ENCODE assay signal across 20 cellular contexts in the genomic region with DNA sequence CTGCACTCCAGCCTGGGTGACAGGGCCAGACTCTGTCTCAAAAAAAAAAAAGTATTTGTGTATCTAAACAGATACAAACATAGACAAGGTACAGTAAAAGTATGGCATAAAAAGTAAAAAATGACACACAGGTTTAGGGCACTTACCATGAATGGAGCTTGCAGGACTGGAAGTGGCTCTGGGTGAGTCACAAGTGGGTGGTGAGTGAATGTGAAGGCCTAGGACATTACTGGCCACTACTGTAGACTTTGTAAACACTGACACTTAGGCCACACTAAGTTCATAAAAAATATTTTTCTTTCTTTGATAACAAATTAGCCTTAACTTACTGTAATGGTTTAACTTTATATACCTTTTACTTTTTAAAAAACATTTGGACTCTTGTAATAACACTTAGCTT. TPM values are rescaled to one million over a fixed set of nuclear protein-coding genes. Genes with fewer than 3 reads are reported as not detected.
A peak's percentile ranks its signal among the peaks of the same experiment; 100 is the strongest.
DNase-seq lines count a peak whose midpoint lies in the region; ATAC-seq and TF ChIP-seq lines count a peak whose summit lies in the region.
"Had no signal": no experiment of that assay in that cellular context is flagged by ENCODE, and none has a peak within 500 bp of the region (broad histone marks: within the 10 kb centered on the region; RNA-seq: fewer than 3 reads in every experiment).

No MANE protein-coding gene starts in this region.

- CTCF ChIA-PET in IMR-90 (lab: Yijun Ruan, JAX): interaction anchor here (0.6 to 0.7 kb wide), 2 partner anchors 771 to 942 kb away, joined by 3 to 4 read pairs; no protein-coding TSS in a partner anchor

- TF ChIP-seq RAD21 in IMR-90 (IDR thresholded peaks at IDR 0.05; ENCODE audit: low read length): no peak

- H3K18ac ChIP-seq in IMR-90 (ENCODE audit: low read depth, low read length): no peak overlapping the region

- no peak overlapping the region for H3K4me3 ChIP-seq in IMR-90 (ENCODE audit: insufficient read depth, low read depth, low read length)
- no peak overlapping the region for H3K4me3 ChIP-seq in cardiac fibroblast (replicated peaks in 1 of 2; ENCODE audit: low read depth in 2 of 2, low read length in 2 of 2)
- no peak overlapping the region for H3K4me3 ChIP-seq in upper lobe of right lung
- H3K4me3 ChIP-seq: BLaER1 treated with 17β-estradiol and CSF1 and Interleukin-3, amounts not matched to agents 10 nM and 100 nM; dorsolateral prefrontal cortex had no signal

- H3K27me3 ChIP-seq in IMR-90 (ENCODE audit: control insufficient read depth, insufficient read depth, low read length) (peaks cover 20% of the 10 kb centered on the region), upper lobe of right lung (no peaks in the 10 kb centered on the region)
- H3K27me3 ChIP-seq: BLaER1 treated with 17β-estradiol and CSF1 and Interleukin-3, amounts not matched to agents 10 nM and 100 nM had no signal

- no peak for TF ChIP-seq POLR2A in IMR-90 (IDR thresholded peaks at IDR 0.05; ENCODE audit: low read depth, low read length)

- peaks cover 2% of the 10 kb centered on the region for H3K4me1 Mint-ChIP-seq in activated T-cell treated with anti-CD3 and anti-CD28 coated beads, Interleukin-2, amount 50 U/mL, for 24 hours (ENCODE audit: low read depth)

- H2BK120ac ChIP-seq in IMR-90 (ENCODE audit: low read depth, low read length): no peak overlapping the region

- no TSS peak for BruUV-seq in IMR-90 (replicated peaks; lab: Mats Ljungman, UMichigan)

- H3K23ac ChIP-seq in IMR-90 (ENCODE audit: low read depth, low read length): no peak overlapping the region

- H3K4me3 Mint-ChIP-seq in activated T-cell treated with anti-CD3 and anti-CD28 coated beads, Interleukin-2, amount 50 U/mL, for 24 hours: no peak overlapping the region
- H3K4me3 Mint-ChIP-seq: activated naive CD8-positive, alpha-beta T cell; natural killer cell had no signal

- H2BK5ac ChIP-seq in IMR-90 (ENCODE audit: low read depth, low read length, poor library complexity, severe bottlenecking): no peak overlapping the region

- H3K27me3 Mint-ChIP-seq in activated T-cell treated with anti-CD3 and anti-CD28 coated beads, Interleukin-2, amount 50 U/mL, for 24 hours: peaks cover 12% of the 10 kb centered on the region

- no peak overlapping the region for H2BK20ac ChIP-seq in IMR-90 (ENCODE audit: low read depth, low read length)

- H3K79me1 ChIP-seq in IMR-90 (ENCODE audit: low read depth in 1 of 2, low read length in 2 of 2): no peaks in the 10 kb centered on the region

- dilution Hi-C loops in IMR-90 (cut with HindIII; ENCODE audit: low sequenced_read_pairs, unreplicated experiment): no loop called here

- no peaks in the 10 kb centered on the region for H3K36me3 ChIP-seq in IMR-90 (ENCODE audit: control insufficient read depth, insufficient read depth, low read length)
- H3K36me3 ChIP-seq in upper lobe of right lung: no peaks in the 10 kb centered on the region
- H3K36me3 ChIP-seq: BLaER1 treated with 17β-estradiol and CSF1 and Interleukin-3, amounts not matched to agents 10 nM and 100 nM had no signal

- DNase-seq in CD1c-positive myeloid dendritic cell (ENCODE audit: extremely low spot score) (peak; percentile 21), IMR-90 (peak; percentile 75), cardiac fibroblast (ENCODE audit: low read depth in 2 of 2) (peak; percentile 16 to 69), kidney glomerular epithelial cell (lab: John Stamatoyannopoulos, UW) (peak; percentile 14), upper lobe of right lung (no peak)
- no peak for DNase-seq in activated T-cell treated with anti-CD3 and anti-CD28 coated beads, Interleukin-2, amount 50 U/mL, for 24 hours
- DNase-seq: dorsolateral prefrontal cortex, GDM1, glutamatergic neuron, H7, natural killer cell, NCI-H1048, NCI-H510A, right cardiac atrium, Right ventricle myocardium superior had no signal

- no peak overlapping the region for H2AK5ac ChIP-seq in IMR-90 (ENCODE audit: low read depth, low read length)

- H2BK15ac ChIP-seq in IMR-90 (ENCODE audit: low read depth, low read length): no peak overlapping the region

- no peak overlapping the region for H3K27ac Mint-ChIP-seq in activated T-cell treated with anti-CD3 and anti-CD28 coated beads, Interleukin-2, amount 50 U/mL, for 24 hours
- H3K27ac Mint-ChIP-seq: activated naive CD8-positive, alpha-beta T cell; natural killer cell had no signal

- H3K27ac ChIP-seq in IMR-90 (ENCODE audit: insufficient read depth, low read length): no peak overlapping the region
- H3K27ac ChIP-seq in upper lobe of right lung: no peak overlapping the region
- H3K27ac ChIP-seq: BLaER1 treated with 17β-estradiol and CSF1 and Interleukin-3, amounts not matched to agents 10 nM and 100 nM; dorsolateral prefrontal cortex; VCaP had no signal

- H4K5ac ChIP-seq in IMR-90 (ENCODE audit: low read depth, low read length): no peak overlapping the region

- H3K9me3 ChIP-seq in IMR-90 (ENCODE audit: control insufficient read depth, insufficient read depth, low read length) (no peaks in the 10 kb centered on the region), upper lobe of right lung (no peaks in the 10 kb centered on the region)
- H3K9me3 ChIP-seq: BLaER1 treated with 17β-estradiol and CSF1 and Interleukin-3, amounts not matched to agents 10 nM and 100 nM had no signal

- no peak overlapping the region for H3K4ac ChIP-seq in IMR-90 (ENCODE audit: low read depth, low read length)

- H2AK9ac ChIP-seq in IMR-90 (replicated peaks; ENCODE audit: low read depth, low read length, poor library complexity): no peak overlapping the region

- no peaks in the 10 kb centered on the region; the same call in 1 of the 2 replicates for H4K20me1 ChIP-seq in IMR-90 (ENCODE audit: insufficient read depth, low read length)
- H4K20me1 ChIP-seq: BLaER1 treated with 17β-estradiol and CSF1 and Interleukin-3, amounts not matched to agents 10 nM and 100 nM had no signal

- H3K9me1 ChIP-seq in IMR-90 (ENCODE audit: insufficient read depth, low read length): 0 out of 2 replicates have a peak, but pooled peaks cover 2% of the 10 kb centered on the region

- no peak for TF ChIP-seq CTCF in IMR-90 (conservative IDR thresholded peaks at IDR 0.05; ENCODE audit: low read depth, low read length)
- TF ChIP-seq CTCF in cardiac fibroblast (IDR thresholded peaks at IDR 0.05; ENCODE audit: low read depth, low read length): no peak
- no peak for TF ChIP-seq CTCF in upper lobe of right lung (IDR thresholded peaks at IDR 0.05)

- in situ Hi-C loops in IMR-90 (cut with MboI; ENCODE audit: low sequenced_read_pairs): no loop called here

- POLR2A ChIA-PET in IMR-90 (lab: Charles Lee; ENCODE audit: unreplicated experiment): interaction anchor here (0.6 kb wide), 1 partner anchor 214 kb away, joined by 4 read pairs; no protein-coding TSS in a partner anchor

- H2AFZ ChIP-seq in IMR-90 (replicated peaks; ENCODE audit: low read length, poor library complexity): no peak overlapping the region

- H3K9me3 Mint-ChIP-seq in activated T-cell treated with anti-CD3 and anti-CD28 coated beads, Interleukin-2, amount 50 U/mL, for 24 hours: no peaks in the 10 kb centered on the region
- H3K9me3 Mint-ChIP-seq: natural killer cell had no signal

- peak; percentile 82 for ATAC-seq in IMR-90 (ENCODE audit: low read depth)
- no peak for ATAC-seq in HG02885 (IDR thresholded peaks at IDR 0.05; ENCODE audit: poor library complexity, unreplicated experiment)
- no peak for ATAC-seq in upper lobe of right lung
- no peak for ATAC-seq in HG03378 (IDR thresholded peaks at IDR 0.05; ENCODE audit: unreplicated experiment)
- ATAC-seq: natural killer cell, right cardiac atrium had no signal

- no peaks in the 10 kb centered on the region for H3K36me3 Mint-ChIP-seq in activated T-cell treated with anti-CD3 and anti-CD28 coated beads, Interleukin-2, amount 50 U/mL, for 24 hours (ENCODE audit: low read depth)
- H3K36me3 Mint-ChIP-seq: activated naive CD8-positive, alpha-beta T cell; natural killer cell had no signal

- no peak overlapping the region for H4K8ac ChIP-seq in IMR-90 (ENCODE audit: low read depth in 2 of 2, low read length in 2 of 2)

- H3K4me2 ChIP-seq in IMR-90 (ENCODE audit: low read depth, low read length): no peak overlapping the region
- H3K4me2 ChIP-seq: BLaER1 treated with 17β-estradiol and CSF1 and Interleukin-3, amounts not matched to agents 10 nM and 100 nM had no signal

- H4K91ac ChIP-seq in IMR-90 (ENCODE audit: insufficient read depth, low read depth, low read length): no peak overlapping the region

- intact Hi-C loops in IMR-90 (cut with micrococcal nuclease) (no loop called here), upper lobe of right lung (cut with DNase I) (loop anchor here (10.0 kb wide), 1 partner anchor 191 kb away; no protein-coding TSS in a partner anchor)

- H3K14ac ChIP-seq in IMR-90 (replicated peaks; ENCODE audit: low read depth, low read length): no peak overlapping the region

- no peak overlapping the region for H3K56ac ChIP-seq in IMR-90 (ENCODE audit: extremely low read depth, insufficient read depth, low read length)

- H3K4me1 ChIP-seq in IMR-90 (ENCODE audit: control insufficient read depth, insufficient read depth, low read length) (no peaks in the 10 kb centered on the region), upper lobe of right lung (no peaks in the 10 kb centered on the region)

- no peak overlapping the region for H3K9ac ChIP-seq in IMR-90 (ENCODE audit: low read depth, low read length)
- H3K9ac ChIP-seq: BLaER1 treated with 17β-estradiol and CSF1 and Interleukin-3, amounts not matched to agents 10 nM and 100 nM had no signal

TF ChIP-seq in IMR-90, 13 proteins besides CTCF, POLR2A, EP300 and RAD21 (continues in another document):
- no peak for TF ChIP-seq CEBPB (IDR thresholded peaks at IDR 0.05; ENCODE audit: low read depth, low read length)
- TF ChIP-seq BHLHE40 (IDR thresholded peaks at IDR 0.05; ENCODE audit: low read depth, low read length): no peak
- peak; percentile 34; the same call in 1 of the 2 replicates for TF ChIP-seq FOS (IDR thresholded peaks at IDR 0.05; ENCODE audit: low read depth, low read length)
- TF ChIP-seq, protein P1, sequence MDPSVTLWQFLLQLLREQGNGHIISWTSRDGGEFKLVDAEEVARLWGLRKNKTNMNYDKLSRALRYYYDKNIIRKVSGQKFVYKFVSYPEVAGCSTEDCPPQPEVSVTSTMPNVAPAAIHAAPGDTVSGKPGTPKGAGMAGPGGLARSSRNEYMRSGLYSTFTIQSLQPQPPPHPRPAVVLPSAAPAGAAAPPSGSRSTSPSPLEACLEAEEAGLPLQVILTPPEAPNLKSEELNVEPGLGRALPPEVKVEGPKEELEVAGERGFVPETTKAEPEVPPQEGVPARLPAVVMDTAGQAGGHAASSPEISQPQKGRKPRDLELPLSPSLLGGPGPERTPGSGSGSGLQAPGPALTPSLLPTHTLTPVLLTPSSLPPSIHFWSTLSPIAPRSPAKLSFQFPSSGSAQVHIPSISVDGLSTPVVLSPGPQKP (IDR thresholded peaks at IDR 0.05; ENCODE audit: borderline replicate concordance, low read depth, low read length): no peak
- no peak for TF ChIP-seq MAZ (IDR thresholded peaks at IDR 0.05; ENCODE audit: borderline replicate concordance, low read depth, low read length)
- TF ChIP-seq CHD1 (IDR thresholded peaks at IDR 0.05; ENCODE audit: low read depth, low read length): no peak

RNA-seq across cellular contexts. Expression of a gene that starts 38.0 kb away (rescaled TPM):
- total RNA-seq in IMR-90 (2012; rRNA removed): 163 and 241 TPM in 2 replicates
- 163 and 181 TPM in 2 replicates for polyA plus RNA-seq in IMR-90 (2012; rRNA removed)
- polyA plus RNA-seq in IMR-90 (2012; cell fraction: cytosol; rRNA removed): 141 and 165 TPM in 2 replicates
- polyA plus RNA-seq in IMR-90 (2012; cell fraction: nucleus; rRNA removed; ENCODE audit: low replicate concordance): 111 and 312 TPM in 2 replicates
- total RNA-seq in upper lobe of right lung: 245 TPM

Comparison
In these comparisons a context has a peak if more than half of its experiments do, and no peak if none do; other contexts are left out.
1. DNase-seq: peak in CD1c-positive myeloid dendritic cell (single experiment), IMR-90 (single experiment), cardiac fibroblast (2 of 2) and kidney glomerular epithelial cell (single experiment); none in upper lobe of right lung (single experiment) and activated T-cell treated with anti-CD3 and anti-CD28 coated beads, Interleukin-2, amount 50 U/mL, for 24 hours (single experiment).